ENCODE assay signal across 19 cellular contexts in the genomic region with DNA sequence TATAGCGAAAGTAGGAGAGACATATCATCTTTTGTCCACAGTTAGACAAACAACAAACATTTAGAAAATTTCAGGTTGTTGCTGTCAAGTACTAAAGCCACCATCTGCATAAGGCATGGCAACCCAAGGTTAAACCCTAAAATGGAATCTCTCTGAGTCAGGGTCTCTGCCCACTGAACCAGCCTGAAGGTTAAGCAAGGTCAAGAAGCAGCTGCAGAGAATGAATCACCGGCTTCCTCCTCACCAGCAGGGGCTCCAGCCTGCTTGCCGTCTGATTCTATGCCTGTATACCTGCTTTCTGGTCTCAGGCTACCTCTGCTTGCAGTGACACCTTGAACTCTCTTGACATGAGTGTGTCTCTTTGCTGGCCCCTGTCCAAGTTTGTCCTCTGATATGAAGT.
DNase-seq lines count a peak whose midpoint lies in the region; ATAC-seq and TF ChIP-seq lines count a peak whose summit lies in the region.
"Had no signal": no experiment of that assay in that cellular context is flagged by ENCODE, and none has a peak within 500 bp of the region (broad histone marks: within the 10 kb centered on the region; RNA-seq: fewer than 3 reads in every experiment).

No MANE protein-coding gene starts in this region.

- no peaks in the 10 kb centered on the region; the same call in 1 of the 2 replicates for H3K9me3 ChIP-seq in MG63

- H3K27ac ChIP-seq in RWPE1: no peak overlapping the region

- TF ChIP-seq CTCF in fibroblast of mammary gland (conservative IDR thresholded peaks at IDR 0.05; ENCODE audit: control insufficient read depth, insufficient read depth, low read depth, low read length) (no peak), RWPE1 (conservative IDR thresholded peaks at IDR 0.05; ENCODE audit: low read depth) (no peak)

- H3K36me3 ChIP-seq in MG63: no peaks in the 10 kb centered on the region

- CTCF ChIA-PET in RWPE1 (lab: Yijun Ruan, JAX): no interaction called here

- ATAC-seq in GM21423 (IDR thresholded peaks at IDR 0.05; ENCODE audit: unreplicated experiment): no peak
- ATAC-seq: effector memory CD8-positive, alpha-beta T cell had no signal

- POLR2A ChIA-PET in RWPE1 (lab: Yijun Ruan, JAX; ENCODE audit: low non-redundant PET): no interaction called here

- H3K27me3 ChIP-seq in MG63: no peaks in the 10 kb centered on the region

- H3K4me3 ChIP-seq in MG63 (no peak overlapping the region), fibroblast of mammary gland (ENCODE audit: control insufficient read depth, low read depth, low read length) (no peak overlapping the region)

- DNase-seq in NCI-H748 (lab: John Stamatoyannopoulos, UW; ENCODE audit: unreplicated experiment): peak; percentile 29
- no peak for DNase-seq in NCI-H748 treated with DMSO at 0.1 percent for 48 hours (lab: John Stamatoyannopoulos, UW)
- peak; percentile 62 for DNase-seq in MG63
- peak; percentile 2 for DNase-seq in fibroblast of mammary gland (ENCODE audit: low read depth)
- DNase-seq in renal cortical epithelial cell (ENCODE audit: low read depth): peak; percentile 2
- DNase-seq in RWPE1 (ENCODE audit: low spot score): no peak
- no peak for DNase-seq in activated CD4-positive, CD25-positive, alpha-beta regulatory T cell treated with anti-CD3 and anti-CD28 coated beads, Interleukin-2, amount 50 U/mL, for 72 hours
- DNase-seq: activated naive CD4-positive, alpha-beta T cell; aorta; CD8-positive, alpha-beta memory T cell; effector memory CD8-positive, alpha-beta T cell; IMR-90; NCI-H2171; nucleus accumbens; SIG-M5; stimulated activated CD4-positive, alpha-beta T cell treated with anti-CD3 and anti-CD28 coated beads, Interleukin-2, amount 100 ng/mL, for 48 hours; substantia nigra; T-helper 2 cell had no signal

Comparison
In these comparisons a context has a peak if more than half of its experiments do, and no peak if none do; other contexts are left out.
1. DNase-seq: peak in NCI-H748 (single experiment), MG63 (single experiment), fibroblast of mammary gland (single experiment) and renal cortical epithelial cell (single experiment); none in NCI-H748 treated with DMSO at 0.1 percent for 48 hours (single experiment), RWPE1 (single experiment) and activated CD4-positive, CD25-positive, alpha-beta regulatory T cell treated with anti-CD3 and anti-CD28 coated beads, Interleukin-2, amount 50 U/mL, for 72 hours (single experiment).